ENCODE assay signal across 8 cellular contexts in genomic region chr1:6496890-6497214, GRCh38. TPM values are rescaled to one million over a fixed set of nuclear protein-coding genes. Genes with fewer than 3 reads are reported as not detected.
DNase-seq lines count a peak whose midpoint lies in the region; ATAC-seq and TF ChIP-seq lines count a peak whose summit lies in the region.

No MANE protein-coding gene starts in this region.

- H3K4me3 ChIP-seq in HEK293 (ENCODE audit: low read depth, low read length) (peak overlapping the region; percentile 35), hepatocyte (peak overlapping the region; percentile 55), skeletal muscle satellite cell (ENCODE audit: low read length) (peak overlapping the region; percentile 60)

- H3K79me2 ChIP-seq in hepatocyte = no peaks in the 10 kb centered on the region

- H3K27me3 Mint-ChIP-seq in activated CD8-positive, alpha-beta T cell treated with anti-CD3 and anti-CD28 coated beads, Interleukin-2, amount 10 ng/mL, durations not matched to agents 7 days and 5 days (ENCODE audit: low read depth) = peaks cover 19% of the 10 kb centered on the region

- H3K9me3 ChIP-seq in HEK293 (ENCODE audit: control insufficient read depth, insufficient read depth, low read depth, low read length) = no peaks in the 10 kb centered on the region
- H3K9me3 ChIP-seq in hepatocyte (ENCODE audit: low read depth) = no peaks in the 10 kb centered on the region
- no peaks in the 10 kb centered on the region for H3K9me3 ChIP-seq in skeletal muscle satellite cell (replicated peaks; ENCODE audit: low read length)

- no peaks in the 10 kb centered on the region for H4K20me1 ChIP-seq in hepatocyte (ENCODE audit: insufficient read depth, poor library complexity, severe bottlenecking)

- H3K4me2 ChIP-seq in hepatocyte (peak overlapping the region; percentile 98), skeletal muscle satellite cell (ENCODE audit: low read length) (peak overlapping the region; percentile 84)

- no peaks in the 10 kb centered on the region for H3K9me2 ChIP-seq in hepatocyte (replicated peaks; ENCODE audit: insufficient read depth)

- no peaks in the 10 kb centered on the region for H3K4me1 ChIP-seq in HEK293 (ENCODE audit: control insufficient read depth, insufficient read depth, low read length)
- peaks cover 17% of the 10 kb centered on the region for H3K4me1 ChIP-seq in hepatocyte (ENCODE audit: insufficient read depth)
- peaks cover 50% of the 10 kb centered on the region for H3K4me1 ChIP-seq in skeletal muscle satellite cell (ENCODE audit: control insufficient read depth, insufficient read depth, low read length)

- 9% methylated on average over 8 of the region's 21 CpGs for WGBS in hepatocyte (ENCODE audit: low lambda C conversion rate, missing lambda C conversion rate)

- peak overlapping the region; percentile 41 for H3K9ac ChIP-seq in skeletal muscle satellite cell (ENCODE audit: low read depth, low read length)

- CTCF ChIA-PET in HEK293 (lab: Yijun Ruan, JAX) = no interaction called here
- CTCF ChIA-PET in activated CD8-positive, alpha-beta T cell treated with anti-CD3 and anti-CD28 coated beads, Interleukin-2, amount 10 ng/mL, durations not matched to agents 7 days and 5 days (lab: Charles Lee) = no interaction called here

- no peak overlapping the region for H3K27ac Mint-ChIP-seq in activated CD8-positive, alpha-beta T cell treated with anti-CD3 and anti-CD28 coated beads, Interleukin-2, amount 10 ng/mL, durations not matched to agents 7 days and 5 days

- H3K27ac ChIP-seq in HEK293 (ENCODE audit: extremely low read depth, low read depth, low read length) = no peak overlapping the region
- no peak overlapping the region for H3K27ac ChIP-seq in hepatocyte

- H3K27me3 ChIP-seq in hepatocyte = no peaks in the 10 kb centered on the region
- no peaks in the 10 kb centered on the region for H3K27me3 ChIP-seq in skeletal muscle satellite cell (ENCODE audit: control insufficient read depth, insufficient read depth, low read length)

- DNase-seq in activated CD8-positive, alpha-beta T cell treated with anti-CD3 and anti-CD28 coated beads, Interleukin-2, amount 10 ng/mL, durations not matched to agents 7 days and 5 days = no peak
- no peak for DNase-seq in hepatocyte (ENCODE audit: low spot score)
- DNase-seq in NCI-H82 (lab: John Stamatoyannopoulos, UW) = no peak
- DNase-seq in ecto neural progenitor cell (ENCODE audit: low spot score) = no peak

- POLR2A ChIA-PET in HEK293 (lab: Yijun Ruan, JAX) = no interaction called here
- POLR2A ChIA-PET in activated CD8-positive, alpha-beta T cell treated with anti-CD3 and anti-CD28 coated beads, Interleukin-2, amount 10 ng/mL, durations not matched to agents 7 days and 5 days (lab: Charles Lee) = no interaction called here

- H3K9me3 Mint-ChIP-seq in activated CD8-positive, alpha-beta T cell treated with anti-CD3 and anti-CD28 coated beads, Interleukin-2, amount 10 ng/mL, durations not matched to agents 7 days and 5 days (ENCODE audit: insufficient read depth) = no peaks in the 10 kb centered on the region

- peak overlapping the region; percentile 52 for H2AFZ ChIP-seq in hepatocyte

- H3K36me3 ChIP-seq in HEK293 (ENCODE audit: control insufficient read depth in 2 of 2, insufficient read depth in 1 of 2, low read length in 2 of 2) (peaks cover 0 to 3% of the 10 kb centered on the region in 2 experiments; a peak in 1 of 3 replicates), hepatocyte (replicated peaks; ENCODE audit: insufficient read depth, low read depth) (no peaks in the 10 kb centered on the region), skeletal muscle satellite cell (ENCODE audit: insufficient read depth, low read length) (no peaks in the 10 kb centered on the region)

- no peaks in the 10 kb centered on the region for H3K36me3 Mint-ChIP-seq in activated CD8-positive, alpha-beta T cell treated with anti-CD3 and anti-CD28 coated beads, Interleukin-2, amount 10 ng/mL, durations not matched to agents 7 days and 5 days (ENCODE audit: low read depth)

- peaks cover 34% of the 10 kb centered on the region for H3K4me1 Mint-ChIP-seq in activated CD8-positive, alpha-beta T cell treated with anti-CD3 and anti-CD28 coated beads, Interleukin-2, amount 10 ng/mL, durations not matched to agents 7 days and 5 days (ENCODE audit: low read depth)

- peak overlapping the region; percentile 49 for H3K4me3 Mint-ChIP-seq in activated CD8-positive, alpha-beta T cell treated with anti-CD3 and anti-CD28 coated beads, Interleukin-2, amount 10 ng/mL, durations not matched to agents 7 days and 5 days

- ATAC-seq in activated CD8-positive, alpha-beta T cell treated with anti-CD3 and anti-CD28 coated beads, Interleukin-2, amount 10 ng/mL, durations not matched to agents 7 days and 5 days = no peak
- ATAC-seq in GM18907 (IDR thresholded peaks at IDR 0.05; ENCODE audit: unreplicated experiment) (no peak), HG03520 (IDR thresholded peaks at IDR 0.05; ENCODE audit: unreplicated experiment) (no peak)

- no peak for TF ChIP-seq CTCF in HEK293 (tag by site-specific recombination; IDR thresholded peaks at IDR 0.05)
- no peak for TF ChIP-seq CTCF in hepatocyte (IDR thresholded peaks at IDR 0.05; ENCODE audit: poor library complexity)

TF ChIP-seq in HEK293, 187 proteins besides CTCF, POLR2A, EP300 and RAD21 (continues in another document):
- TF ChIP-seq PATZ1 (tag by site-specific recombination; IDR thresholded peaks at IDR 0.05) = peak; percentile 13
- peak; percentile 44; the same call in 1 of the 2 replicates for TF ChIP-seq ZBTB10 (tag by site-specific recombination; IDR thresholded peaks at IDR 0.05)

RNA-seq across cellular contexts. Expression of gene PLEKHG5, which starts 5.4 kb away (rescaled TPM):
- 1 to 10 TPM; 2.2 to 2.8 TPM for total RNA-seq in activated CD8-positive, alpha-beta T cell treated with anti-CD3 and anti-CD28 coated beads, Interleukin-2, amount 10 ng/mL, durations not matched to agents 7 days and 5 days
- total RNA-seq in hepatocyte = 11.6 and 13.3 TPM in 2 replicates
- 9.3 and 11.5 TPM in 2 replicates for polyA plus RNA-seq in hepatocyte
- total RNA-seq in skeletal muscle satellite cell (2012; rRNA removed) = 6.3 and 12.7 TPM in 2 replicates

RNA-seq across cellular contexts. Expression of gene TNFRSF25, which starts 30.9 kb away (rescaled TPM):
- total RNA-seq in activated CD8-positive, alpha-beta T cell treated with anti-CD3 and anti-CD28 coated beads, Interleukin-2, amount 10 ng/mL, durations not matched to agents 7 days and 5 days = 10 to 100 TPM; 47.7 to 55.8 TPM
- 4.8 and 14.0 TPM in 2 replicates for total RNA-seq in hepatocyte
- 7.1 and 16.9 TPM in 2 replicates for polyA plus RNA-seq in hepatocyte
- total RNA-seq in skeletal muscle satellite cell (2012; rRNA removed) = 1.3 TPM in 2 replicates

RNA-seq across cellular contexts. Expression of gene NOL9, which starts 57.5 kb away (rescaled TPM):
- total RNA-seq in activated CD8-positive, alpha-beta T cell treated with anti-CD3 and anti-CD28 coated beads, Interleukin-2, amount 10 ng/mL, durations not matched to agents 7 days and 5 days = 10 to 100 TPM; 39.8 to 43.6 TPM
- 21.6 and 25.1 TPM in 2 replicates for total RNA-seq in hepatocyte
- polyA plus RNA-seq in hepatocyte = 7.8 and 13.7 TPM in 2 replicates
- total RNA-seq in skeletal muscle satellite cell (2012; rRNA removed) = 25.3 and 27.6 TPM in 2 replicates

RNA-seq across cellular contexts. Expression of gene TAS1R1, which starts 58.3 kb away (rescaled TPM):
- total RNA-seq in activated CD8-positive, alpha-beta T cell treated with anti-CD3 and anti-CD28 coated beads, Interleukin-2, amount 10 ng/mL, durations not matched to agents 7 days and 5 days = not detected
- not detected in 2 replicates for total RNA-seq in hepatocyte
- not detected in 2 replicates for polyA plus RNA-seq in hepatocyte
- total RNA-seq in skeletal muscle satellite cell (2012; rRNA removed) = 0.44 TPM in 1 of 2 replicates, not detected in the other
